Comparison of ENCODE assay signal across 1 cellular context in genomic region chr21:39388038-39388810, GRCh38.
TF ChIP-seq lines count a peak whose summit lies in the region.

No MANE protein-coding gene starts in this region.

TF ChIP-seq in K562, 482 proteins besides CTCF, POLR2A, EP300 and RAD21 (continued from another document and continues in another):
- TF ChIP-seq ZNF449 (CRISPR knock-in tag; IDR thresholded peaks at IDR 0.05) (peak; percentile 63; the same call in 1 of the 2 replicates), HIVEP1 (CRISPR knock-in tag; IDR thresholded peaks at IDR 0.05) (peak; percentile 80; the same call in 1 of the 2 replicates), KLF16 (IDR thresholded peaks at IDR 0.05) (peak; percentile 69), MECOM (CRISPR knock-in tag; IDR thresholded peaks at IDR 0.05) (no peak), MYC (IDR thresholded peaks at IDR 0.05; ENCODE audit: low read depth, low read length) (peak; percentile 75), MYC (CRISPR knock-in tag; IDR thresholded peaks at IDR 0.05; ENCODE audit: borderline replicate concordance, low read depth) (no peak), TOE1 (IDR thresholded peaks at IDR 0.05; ENCODE audit: borderline replicate concordance) (no peak; the same call in none of the 2 replicates), TOE1 (CRISPR knock-in tag; IDR thresholded peaks at IDR 0.05; ENCODE audit: borderline replicate concordance, low read depth) (0 out of 2 replicates have a peak, but pooled peaks have one; percentile 70), POLR3A (IDR thresholded peaks at IDR 0.05; ENCODE audit: borderline replicate concordance, extremely low read depth, insufficient read depth, insufficient read length) (no peak), GABPB2 (CRISPR knock-in tag; conservative IDR thresholded peaks at IDR 0.05) (no peak), ZBTB1 (CRISPR knock-in tag; IDR thresholded peaks at IDR 0.05; ENCODE audit: borderline replicate concordance, low read depth) (no peak), TFAP4 (CRISPR knock-in tag; IDR thresholded peaks at IDR 0.05; ENCODE audit: borderline replicate concordance) (peak; percentile 58), MIER1 (IDR thresholded peaks at IDR 0.05; ENCODE audit: low read depth) (0 out of 2 replicates have a peak, but pooled peaks have one; percentile 19), L3MBTL2 (IDR thresholded peaks at IDR 0.05) (peak; percentile 90), KDM5B (IDR thresholded peaks at IDR 0.05; ENCODE audit: insufficient replicate concordance, low read depth, low read length) (peak; percentile 40), EZH2 (IDR thresholded peaks at IDR 0.05; ENCODE audit: borderline replicate concordance, low read depth, low read length) (no peak), KDM1A (IDR thresholded peaks at IDR 0.05) (peak in 1 of 2 experiments; percentile 51; a peak in 1 of 4 replicates), MAZ (CRISPR knock-in tag; conservative IDR thresholded peaks at IDR 0.05 in 1 of 2, IDR thresholded peaks at IDR 0.05 in 1 of 2) (peak; percentile 64 to 84), KAT7 (CRISPR knock-in tag; IDR thresholded peaks at IDR 0.05; ENCODE audit: borderline replicate concordance) (peak; percentile 68; the same call in 1 of the 2 replicates), ATF7 (IDR thresholded peaks at IDR 0.05) (peak; percentile 48; the same call in 1 of the 2 replicates), ZSCAN29 (IDR thresholded peaks at IDR 0.05) (no peak), ZNF12 (CRISPR knock-in tag; IDR thresholded peaks at IDR 0.05) (peak; percentile 59; the same call in 1 of the 2 replicates), ZZZ3 (IDR thresholded peaks at IDR 0.05) (peak; percentile 91), SIN3B (IDR thresholded peaks at IDR 0.05; ENCODE audit: low read depth) (peak; percentile 31; the same call in 1 of the 2 replicates), ASH1L (IDR thresholded peaks at IDR 0.05; ENCODE audit: borderline replicate concordance, low read depth, partially characterized antibody) (no peak), MBD1 (CRISPR knock-in tag; IDR thresholded peaks at IDR 0.05) (no peak), HDAC2 (IDR thresholded peaks at IDR 0.05) (peak; percentile 79), BCOR (IDR thresholded peaks at IDR 0.05) (peak; percentile 40; the same call in 1 of the 2 replicates), FOXM1 (IDR thresholded peaks at IDR 0.05; ENCODE audit: low read depth) (no peak), FOXM1 (CRISPR knock-in tag; IDR thresholded peaks at IDR 0.05; ENCODE audit: low read depth) (no peak), DIDO1 (tag; IDR thresholded peaks at IDR 0.05; ENCODE audit: low read depth) (no peak), CCNT2 (IDR thresholded peaks at IDR 0.05; ENCODE audit: borderline replicate concordance, extremely low read depth, insufficient read length, low read depth, low read length) (peak; percentile 67), PHF20 (IDR thresholded peaks at IDR 0.05; ENCODE audit: partially characterized antibody) (peak; percentile 30), SAFB (IDR thresholded peaks at IDR 0.05; ENCODE audit: borderline replicate concordance, low read depth, low read length) (no peak), NRF1 (conservative IDR thresholded peaks at IDR 0.05 in 1 of 2, IDR thresholded peaks at IDR 0.05 in 1 of 2) (peak; percentile 72 to 81), ZBTB43 (CRISPR knock-in tag; IDR thresholded peaks at IDR 0.05) (no peak), OTX1 (CRISPR knock-in tag; IDR thresholded peaks at IDR 0.05) (peak; percentile 61; the same call in 1 of the 2 replicates), HSF4 (CRISPR knock-in tag; IDR thresholded peaks at IDR 0.05; ENCODE audit: borderline replicate concordance) (no peak), GABPA (tag; conservative IDR thresholded peaks at IDR 0.05; ENCODE audit: low read depth) (no peak), GTF2F1 (IDR thresholded peaks at IDR 0.05; ENCODE audit: low read depth, low read length) (no peak), ARNT (IDR thresholded peaks at IDR 0.05) (peak in 1 of 2 experiments; percentile 27; a peak in 1 of 4 replicates), BCL6 (CRISPR knock-in tag; IDR thresholded peaks at IDR 0.05) (no peak), ZBTB9 (CRISPR knock-in tag; IDR thresholded peaks at IDR 0.05) (peak; percentile 65; the same call in 1 of the 2 replicates)
- TF ChIP-seq, protein P1, sequence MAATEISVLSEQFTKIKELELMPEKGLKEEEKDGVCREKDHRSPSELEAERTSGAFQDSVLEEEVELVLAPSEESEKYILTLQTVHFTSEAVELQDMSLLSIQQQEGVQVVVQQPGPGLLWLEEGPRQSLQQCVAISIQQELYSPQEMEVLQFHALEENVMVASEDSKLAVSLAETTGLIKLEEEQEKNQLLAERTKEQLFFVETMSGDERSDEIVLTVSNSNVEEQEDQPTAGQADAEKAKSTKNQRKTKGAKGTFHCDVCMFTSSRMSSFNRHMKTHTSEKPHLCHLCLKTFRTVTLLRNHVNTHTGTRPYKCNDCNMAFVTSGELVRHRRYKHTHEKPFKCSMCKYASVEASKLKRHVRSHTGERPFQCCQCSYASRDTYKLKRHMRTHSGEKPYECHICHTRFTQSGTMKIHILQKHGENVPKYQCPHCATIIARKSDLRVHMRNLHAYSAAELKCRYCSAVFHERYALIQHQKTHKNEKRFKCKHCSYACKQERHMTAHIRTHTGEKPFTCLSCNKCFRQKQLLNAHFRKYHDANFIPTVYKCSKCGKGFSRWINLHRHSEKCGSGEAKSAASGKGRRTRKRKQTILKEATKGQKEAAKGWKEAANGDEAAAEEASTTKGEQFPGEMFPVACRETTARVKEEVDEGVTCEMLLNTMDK (IDR thresholded peaks at IDR 0.05; ENCODE audit: borderline replicate concordance, insufficient read depth, low read depth, low read length, poor library complexity, severe bottlenecking) = peak; percentile 77
- TF ChIP-seq, protein P2, sequence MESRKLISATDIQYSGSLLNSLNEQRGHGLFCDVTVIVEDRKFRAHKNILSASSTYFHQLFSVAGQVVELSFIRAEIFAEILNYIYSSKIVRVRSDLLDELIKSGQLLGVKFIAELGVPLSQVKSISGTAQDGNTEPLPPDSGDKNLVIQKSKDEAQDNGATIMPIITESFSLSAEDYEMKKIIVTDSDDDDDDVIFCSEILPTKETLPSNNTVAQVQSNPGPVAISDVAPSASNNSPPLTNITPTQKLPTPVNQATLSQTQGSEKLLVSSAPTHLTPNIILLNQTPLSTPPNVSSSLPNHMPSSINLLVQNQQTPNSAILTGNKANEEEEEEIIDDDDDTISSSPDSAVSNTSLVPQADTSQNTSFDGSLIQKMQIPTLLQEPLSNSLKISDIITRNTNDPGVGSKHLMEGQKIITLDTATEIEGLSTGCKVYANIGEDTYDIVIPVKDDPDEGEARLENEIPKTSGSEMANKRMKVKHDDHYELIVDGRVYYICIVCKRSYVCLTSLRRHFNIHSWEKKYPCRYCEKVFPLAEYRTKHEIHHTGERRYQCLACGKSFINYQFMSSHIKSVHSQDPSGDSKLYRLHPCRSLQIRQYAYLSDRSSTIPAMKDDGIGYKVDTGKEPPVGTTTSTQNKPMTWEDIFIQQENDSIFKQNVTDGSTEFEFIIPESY (CRISPR knock-in tag; IDR thresholded peaks at IDR 0.05) = no peak
- TF ChIP-seq, protein P3, sequence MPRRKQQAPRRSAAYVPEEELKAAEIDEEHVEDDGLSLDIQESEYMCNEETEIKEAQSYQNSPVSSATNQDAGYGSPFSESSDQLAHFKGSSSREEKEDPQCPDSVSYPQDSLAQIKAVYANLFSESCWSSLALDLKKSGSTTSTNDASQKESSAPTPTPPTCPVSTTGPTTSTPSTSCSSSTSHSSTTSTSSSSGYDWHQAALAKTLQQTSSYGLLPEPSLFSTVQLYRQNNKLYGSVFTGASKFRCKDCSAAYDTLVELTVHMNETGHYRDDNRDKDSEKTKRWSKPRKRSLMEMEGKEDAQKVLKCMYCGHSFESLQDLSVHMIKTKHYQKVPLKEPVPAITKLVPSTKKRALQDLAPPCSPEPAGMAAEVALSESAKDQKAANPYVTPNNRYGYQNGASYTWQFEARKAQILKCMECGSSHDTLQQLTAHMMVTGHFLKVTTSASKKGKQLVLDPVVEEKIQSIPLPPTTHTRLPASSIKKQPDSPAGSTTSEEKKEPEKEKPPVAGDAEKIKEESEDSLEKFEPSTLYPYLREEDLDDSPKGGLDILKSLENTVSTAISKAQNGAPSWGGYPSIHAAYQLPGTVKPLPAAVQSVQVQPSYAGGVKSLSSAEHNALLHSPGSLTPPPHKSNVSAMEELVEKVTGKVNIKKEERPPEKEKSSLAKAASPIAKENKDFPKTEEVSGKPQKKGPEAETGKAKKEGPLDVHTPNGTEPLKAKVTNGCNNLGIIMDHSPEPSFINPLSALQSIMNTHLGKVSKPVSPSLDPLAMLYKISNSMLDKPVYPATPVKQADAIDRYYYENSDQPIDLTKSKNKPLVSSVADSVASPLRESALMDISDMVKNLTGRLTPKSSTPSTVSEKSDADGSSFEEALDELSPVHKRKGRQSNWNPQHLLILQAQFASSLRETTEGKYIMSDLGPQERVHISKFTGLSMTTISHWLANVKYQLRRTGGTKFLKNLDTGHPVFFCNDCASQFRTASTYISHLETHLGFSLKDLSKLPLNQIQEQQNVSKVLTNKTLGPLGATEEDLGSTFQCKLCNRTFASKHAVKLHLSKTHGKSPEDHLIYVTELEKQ (CRISPR knock-in tag; IDR thresholded peaks at IDR 0.05) = no peak
- TF ChIP-seq, protein P4, sequence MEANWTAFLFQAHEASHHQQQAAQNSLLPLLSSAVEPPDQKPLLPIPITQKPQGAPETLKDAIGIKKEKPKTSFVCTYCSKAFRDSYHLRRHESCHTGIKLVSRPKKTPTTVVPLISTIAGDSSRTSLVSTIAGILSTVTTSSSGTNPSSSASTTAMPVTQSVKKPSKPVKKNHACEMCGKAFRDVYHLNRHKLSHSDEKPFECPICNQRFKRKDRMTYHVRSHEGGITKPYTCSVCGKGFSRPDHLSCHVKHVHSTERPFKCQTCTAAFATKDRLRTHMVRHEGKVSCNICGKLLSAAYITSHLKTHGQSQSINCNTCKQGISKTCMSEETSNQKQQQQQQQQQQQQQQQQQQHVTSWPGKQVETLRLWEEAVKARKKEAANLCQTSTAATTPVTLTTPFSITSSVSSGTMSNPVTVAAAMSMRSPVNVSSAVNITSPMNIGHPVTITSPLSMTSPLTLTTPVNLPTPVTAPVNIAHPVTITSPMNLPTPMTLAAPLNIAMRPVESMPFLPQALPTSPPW (CRISPR knock-in tag; IDR thresholded peaks at IDR 0.05) = peak; percentile 64
- TF ChIP-seq, protein P5, sequence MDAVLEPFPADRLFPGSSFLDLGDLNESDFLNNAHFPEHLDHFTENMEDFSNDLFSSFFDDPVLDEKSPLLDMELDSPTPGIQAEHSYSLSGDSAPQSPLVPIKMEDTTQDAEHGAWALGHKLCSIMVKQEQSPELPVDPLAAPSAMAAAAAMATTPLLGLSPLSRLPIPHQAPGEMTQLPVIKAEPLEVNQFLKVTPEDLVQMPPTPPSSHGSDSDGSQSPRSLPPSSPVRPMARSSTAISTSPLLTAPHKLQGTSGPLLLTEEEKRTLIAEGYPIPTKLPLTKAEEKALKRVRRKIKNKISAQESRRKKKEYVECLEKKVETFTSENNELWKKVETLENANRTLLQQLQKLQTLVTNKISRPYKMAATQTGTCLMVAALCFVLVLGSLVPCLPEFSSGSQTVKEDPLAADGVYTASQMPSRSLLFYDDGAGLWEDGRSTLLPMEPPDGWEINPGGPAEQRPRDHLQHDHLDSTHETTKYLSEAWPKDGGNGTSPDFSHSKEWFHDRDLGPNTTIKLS (IDR thresholded peaks at IDR 0.05; ENCODE audit: borderline replicate concordance, low read depth) = peak; percentile 61; the same call in 1 of the 2 replicates
